ENCODE assay signal across 1 cellular context in the genomic region with DNA sequence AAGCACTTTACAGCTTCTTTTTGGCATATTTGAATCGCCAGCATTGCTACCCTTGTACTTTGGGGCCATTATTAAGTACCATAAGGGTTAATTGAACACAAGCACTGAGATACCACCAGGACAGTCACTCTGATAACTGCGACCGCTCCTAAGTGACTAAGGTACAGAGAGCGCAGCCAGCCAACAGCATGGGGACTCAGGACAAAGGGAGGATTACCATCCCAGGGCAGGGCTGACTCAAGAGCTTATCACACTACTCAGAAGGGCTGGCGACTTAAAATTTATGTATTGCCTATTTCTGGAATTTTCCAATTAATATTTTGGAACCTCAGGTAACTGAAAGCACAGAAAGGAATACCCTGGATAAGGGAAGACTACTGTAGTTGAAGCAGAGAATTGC.
TF ChIP-seq lines count a peak whose summit lies in the region.

No MANE protein-coding gene starts in this region.

TF ChIP-seq in HepG2, 621 proteins besides CTCF, POLR2A, EP300 and RAD21:
- peak; percentile 25; the same call in 1 of the 2 replicates for TF ChIP-seq SIN3A (IDR thresholded peaks at IDR 0.05; ENCODE audit: borderline replicate concordance, low read depth, low read length)
- TF ChIP-seq ZNF652 (CRISPR knock-in tag; IDR thresholded peaks at IDR 0.05; ENCODE audit: borderline replicate concordance, low read depth) = peak; percentile 87
- no peak for TF ChIP-seq POLR2G (IDR thresholded peaks at IDR 0.05; ENCODE audit: low read depth, low read length)
- no peak for TF ChIP-seq ZNF407 (CRISPR knock-in tag; IDR thresholded peaks at IDR 0.05; ENCODE audit: not compliant biosample characterization)
- TF ChIP-seq, protein P1, sequence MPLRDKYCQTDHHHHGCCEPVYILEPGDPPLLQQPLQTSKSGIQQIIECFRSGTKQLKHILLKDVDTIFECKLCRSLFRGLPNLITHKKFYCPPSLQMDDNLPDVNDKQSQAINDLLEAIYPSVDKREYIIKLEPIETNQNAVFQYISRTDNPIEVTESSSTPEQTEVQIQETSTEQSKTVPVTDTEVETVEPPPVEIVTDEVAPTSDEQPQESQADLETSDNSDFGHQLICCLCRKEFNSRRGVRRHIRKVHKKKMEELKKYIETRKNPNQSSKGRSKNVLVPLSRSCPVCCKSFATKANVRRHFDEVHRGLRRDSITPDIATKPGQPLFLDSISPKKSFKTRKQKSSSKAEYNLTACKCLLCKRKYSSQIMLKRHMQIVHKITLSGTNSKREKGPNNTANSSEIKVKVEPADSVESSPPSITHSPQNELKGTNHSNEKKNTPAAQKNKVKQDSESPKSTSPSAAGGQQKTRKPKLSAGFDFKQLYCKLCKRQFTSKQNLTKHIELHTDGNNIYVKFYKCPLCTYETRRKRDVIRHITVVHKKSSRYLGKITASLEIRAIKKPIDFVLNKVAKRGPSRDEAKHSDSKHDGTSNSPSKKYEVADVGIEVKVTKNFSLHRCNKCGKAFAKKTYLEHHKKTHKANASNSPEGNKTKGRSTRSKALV (CRISPR knock-in tag; IDR thresholded peaks at IDR 0.05) = 0 out of 2 replicates have a peak, but pooled peaks have one; percentile 49
- no peak for TF ChIP-seq ZNF124 (CRISPR knock-in tag; IDR thresholded peaks at IDR 0.05)
